In the genomic region with DNA sequence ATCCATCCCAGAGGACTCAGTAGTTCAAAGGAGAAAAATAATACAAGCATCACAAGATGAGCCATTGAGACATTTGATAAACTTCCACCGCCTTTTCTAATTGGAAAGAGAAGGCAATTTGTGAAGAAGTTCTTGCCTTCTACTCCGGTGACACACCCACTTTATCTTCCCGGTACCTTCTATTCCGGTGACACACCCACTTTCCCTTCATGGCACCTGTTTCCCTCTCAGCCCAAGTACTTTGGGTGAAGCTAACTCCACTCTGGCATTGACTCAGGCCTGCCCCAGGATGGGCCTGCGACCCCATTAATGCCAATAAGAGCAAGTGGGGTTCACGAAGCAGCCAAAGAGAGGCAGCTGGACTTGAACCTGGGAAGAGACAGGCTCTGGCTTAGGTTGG, we compare ENCODE assay signal across 38 cellular contexts. TPM values are rescaled to one million over a fixed set of nuclear protein-coding genes. Genes with fewer than 3 reads are reported as not detected.
"Had no signal": no experiment of that assay in that cellular context is flagged by ENCODE, and none has a peak within 500 bp of the region (broad histone marks: within the 10 kb centered on the region; RNA-seq: fewer than 3 reads in every experiment).

No MANE protein-coding gene starts in this region.

- H3K4me1 ChIP-seq: adrenal gland, breast epithelium, colonic mucosa, esophagus squamous epithelium, gastroesophageal sphincter had no signal

- DNase-seq: activated CD4-positive, alpha-beta memory T cell treated with anti-CD3 and anti-CD28 coated beads for 36 hours; activated CD4-positive, alpha-beta T cell treated with anti-CD3 and anti-CD28 coated beads for 36 hours; activated CD4-positive, alpha-beta T cell treated with anti-CD3 and anti-CD28 coated beads, Interleukin-2, amount 10 ng/mL, durations not matched to agents 24 days and 14 days; activated CD4-positive, CD25-positive, alpha-beta regulatory T cell; activated CD4-positive, CD25-positive, alpha-beta regulatory T cell treated with anti-CD3 and anti-CD28 coated beads, Interleukin-2, amount 50 U/mL, for 72 hours; activated CD8-positive, alpha-beta memory T cell treated with anti-CD3 and anti-CD28 coated beads, Interleukin-2, amount 10 ng/mL, durations not matched to agents 7 days and 5 days; activated CD8-positive, alpha-beta memory T cell treated with anti-CD3 and anti-CD28 coated beads, Interleukin-2, amount 50 U/mL, for 4 hours; activated CD8-positive, alpha-beta T cell treated with anti-CD3 and anti-CD28 coated beads, Interleukin-2, amount 10 ng/mL, durations not matched to agents 7 days and 5 days; activated effector memory CD4-positive, alpha-beta T cell treated with anti-CD3 and anti-CD28 coated beads, Interleukin-2, amount 50 U/mL, for 16 hours; activated naive CD4-positive, alpha-beta T cell treated with anti-CD3 and anti-CD28 coated beads for 36 hours; activated naive CD8-positive, alpha-beta T cell treated with anti-CD3 and anti-CD28 coated beads for 36 hours; activated naive CD8-positive, alpha-beta T cell treated with anti-CD3 and anti-CD28 coated beads, Interleukin-2, amount 50 U/mL, for 24 hours; activated T-cell treated with anti-CD3 and anti-CD28 coated beads, Interleukin-2, amount 50 U/mL, for 1 hour; activated T-cell treated with anti-CD3 and anti-CD28 coated beads, Interleukin-2, amount 50 U/mL, for 48 hours; adrenal gland; amygdala; aorta; central memory CD4-positive, alpha-beta T cell; cerebellar nuclear complex; colonic mucosa; effector CD8-positive, alpha-beta T cell; esophagus squamous epithelium; foreskin melanocyte; heart right ventricle; T-helper 1 cell; T-helper 17 cell; T1000 had no signal

- H3K36me3 ChIP-seq: adrenal gland, breast epithelium, cardiac muscle cell, colonic mucosa, esophagus squamous epithelium, gastroesophageal sphincter, heart right ventricle had no signal

- FAIRE-seq: endometrium, endothelial cell of umbilical vein had no signal

- H3K9me3 ChIP-seq: adrenal gland, breast epithelium, colonic mucosa, esophagus squamous epithelium, gastroesophageal sphincter had no signal

- ATAC-seq: activated CD4-positive, alpha-beta T cell treated with anti-CD3 and anti-CD28 coated beads for 36 hours; activated CD8-positive, alpha-beta memory T cell treated with anti-CD3 and anti-CD28 coated beads, Interleukin-2, amount 10 ng/mL, durations not matched to agents 7 days and 5 days; activated CD8-positive, alpha-beta T cell treated with anti-CD3 and anti-CD28 coated beads, Interleukin-2, amount 10 ng/mL, durations not matched to agents 7 days and 5 days; activated naive CD8-positive, alpha-beta T cell treated with anti-CD3 and anti-CD28 coated beads, Interleukin-2, amount 50 U/mL, for 24 hours; gastroesophageal sphincter; heart right ventricle; T-helper 17 cell had no signal

- H3K27ac ChIP-seq: adrenal gland, breast epithelium, cardiac muscle cell, colonic mucosa, epithelial cell of prostate, esophagus squamous epithelium, gastroesophageal sphincter, heart right ventricle had no signal

- H3K4me3 ChIP-seq: adrenal gland, breast epithelium, cardiac muscle cell, colonic mucosa, esophagus squamous epithelium, gastroesophageal sphincter, heart right ventricle had no signal

- H3K27me3 ChIP-seq: adrenal gland, breast epithelium, cardiac muscle cell, colonic mucosa, esophagus squamous epithelium, gastroesophageal sphincter, heart right ventricle had no signal

RNA-seq across cellular contexts. Expression of a gene that starts 38.2 kb away (rescaled TPM):
- total RNA-seq: activated CD4-positive, alpha-beta memory T cell treated with anti-CD3 and anti-CD28 coated beads for 36 hours; activated CD4-positive, alpha-beta T cell treated with anti-CD3 and anti-CD28 coated beads for 36 hours; activated CD4-positive, alpha-beta T cell treated with anti-CD3 and anti-CD28 coated beads, Interleukin-2, amount 10 ng/mL, durations not matched to agents 24 days and 14 days; activated CD8-positive, alpha-beta memory T cell treated with anti-CD3 and anti-CD28 coated beads for 36 hours; activated CD8-positive, alpha-beta memory T cell treated with anti-CD3 and anti-CD28 coated beads, Interleukin-2, amount 10 ng/mL, durations not matched to agents 7 days and 5 days; activated CD8-positive, alpha-beta T cell treated with anti-CD3 and anti-CD28 coated beads, Interleukin-2, amount 10 ng/mL, durations not matched to agents 7 days and 5 days; activated naive CD4-positive, alpha-beta T cell treated with anti-CD3 and anti-CD28 coated beads for 36 hours; activated naive CD8-positive, alpha-beta T cell treated with anti-CD3 and anti-CD28 coated beads for 36 hours; activated T-helper 1 cell treated with anti-CD3 and anti-CD28 coated beads, Interleukin-12 subunit alpha, Interleukin-12 subunit beta, Interleukin-2, Interleukin-4 antibody, amounts not matched to agents 30 ng/mL and 10 ng/mL and 1 ng/mL, durations not matched to agents 14 hours and 24 hours and 36 hours; activated T-helper 2 cell treated with anti-CD3 and anti-CD28 coated beads, Interferon-gamma antibody, Interleukin-2, Interleukin-4, amounts not matched to agents 10 μg/mL and 5 μg/mL and 100 μg/mL, durations not matched to agents 14 hours and 24 hours and 36 hours; adrenal gland; breast epithelium; cardiac muscle cell; esophagus squamous epithelium; fibroblast of lung; fibroblast of villous mesenchyme; heart right ventricle; T-helper 17 cell had no signal
- polyA plus RNA-seq: adrenal gland, cardiac muscle cell, fibroblast of lung had no signal
